Comparison of ENCODE assay signal across 1 cellular context in the genomic region with DNA sequence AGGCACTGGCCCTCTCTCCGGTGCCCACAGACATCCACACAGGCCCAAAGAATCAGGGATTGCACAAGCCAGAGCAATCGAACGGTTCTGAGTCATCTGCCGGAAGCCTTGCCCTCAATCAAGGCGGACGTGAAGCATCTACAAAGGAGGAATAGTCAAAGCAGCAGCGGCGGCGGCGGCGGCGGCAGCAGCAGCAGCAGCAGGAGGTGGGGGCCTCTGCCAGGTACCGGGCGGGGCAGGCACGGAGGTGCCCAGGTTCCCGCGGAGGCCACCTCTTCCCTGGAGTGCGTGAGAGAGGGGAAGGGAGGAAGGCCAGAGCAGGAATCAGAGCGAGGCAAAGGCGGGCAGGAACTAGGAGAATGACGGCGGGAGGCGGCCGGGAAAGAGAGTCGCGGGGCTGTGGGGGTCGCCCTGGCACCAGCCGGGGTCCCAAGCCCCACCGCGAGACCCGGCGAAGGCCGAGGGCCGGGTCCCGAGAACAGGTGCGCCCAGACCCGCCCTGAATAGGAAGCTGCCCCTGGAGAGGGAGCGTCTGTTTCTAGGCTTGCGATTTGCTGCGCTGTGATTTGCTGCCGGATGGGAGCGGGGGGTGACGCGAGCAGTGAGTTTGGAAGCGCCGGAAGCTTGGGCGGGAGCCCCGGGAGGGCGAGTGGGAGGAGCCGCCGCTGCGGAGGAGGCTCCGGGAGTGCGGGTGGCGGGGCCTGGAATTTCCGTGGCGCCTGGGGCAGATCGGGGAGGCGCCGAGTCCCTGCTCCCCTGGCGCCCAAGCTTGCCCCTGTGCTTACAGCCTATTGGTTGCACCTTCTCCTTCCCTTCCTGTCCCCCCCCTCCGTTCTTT.
TF ChIP-seq lines count a peak whose summit lies in the region.

A gene with protein sequence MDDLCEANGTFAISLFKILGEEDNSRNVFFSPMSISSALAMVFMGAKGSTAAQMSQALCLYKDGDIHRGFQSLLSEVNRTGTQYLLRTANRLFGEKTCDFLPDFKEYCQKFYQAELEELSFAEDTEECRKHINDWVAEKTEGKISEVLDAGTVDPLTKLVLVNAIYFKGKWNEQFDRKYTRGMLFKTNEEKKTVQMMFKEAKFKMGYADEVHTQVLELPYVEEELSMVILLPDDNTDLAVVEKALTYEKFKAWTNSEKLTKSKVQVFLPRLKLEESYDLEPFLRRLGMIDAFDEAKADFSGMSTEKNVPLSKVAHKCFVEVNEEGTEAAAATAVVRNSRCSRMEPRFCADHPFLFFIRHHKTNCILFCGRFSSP (plus strand): TSS at position 117 of the 838 bp plus-strand sequence. CDS start 8,228 bp downstream, outside the sequence.

TF ChIP-seq in HepG2, 621 proteins besides CTCF, POLR2A, EP300 and RAD21 (continued from another document and continues in another):
- TF ChIP-seq, protein P1, sequence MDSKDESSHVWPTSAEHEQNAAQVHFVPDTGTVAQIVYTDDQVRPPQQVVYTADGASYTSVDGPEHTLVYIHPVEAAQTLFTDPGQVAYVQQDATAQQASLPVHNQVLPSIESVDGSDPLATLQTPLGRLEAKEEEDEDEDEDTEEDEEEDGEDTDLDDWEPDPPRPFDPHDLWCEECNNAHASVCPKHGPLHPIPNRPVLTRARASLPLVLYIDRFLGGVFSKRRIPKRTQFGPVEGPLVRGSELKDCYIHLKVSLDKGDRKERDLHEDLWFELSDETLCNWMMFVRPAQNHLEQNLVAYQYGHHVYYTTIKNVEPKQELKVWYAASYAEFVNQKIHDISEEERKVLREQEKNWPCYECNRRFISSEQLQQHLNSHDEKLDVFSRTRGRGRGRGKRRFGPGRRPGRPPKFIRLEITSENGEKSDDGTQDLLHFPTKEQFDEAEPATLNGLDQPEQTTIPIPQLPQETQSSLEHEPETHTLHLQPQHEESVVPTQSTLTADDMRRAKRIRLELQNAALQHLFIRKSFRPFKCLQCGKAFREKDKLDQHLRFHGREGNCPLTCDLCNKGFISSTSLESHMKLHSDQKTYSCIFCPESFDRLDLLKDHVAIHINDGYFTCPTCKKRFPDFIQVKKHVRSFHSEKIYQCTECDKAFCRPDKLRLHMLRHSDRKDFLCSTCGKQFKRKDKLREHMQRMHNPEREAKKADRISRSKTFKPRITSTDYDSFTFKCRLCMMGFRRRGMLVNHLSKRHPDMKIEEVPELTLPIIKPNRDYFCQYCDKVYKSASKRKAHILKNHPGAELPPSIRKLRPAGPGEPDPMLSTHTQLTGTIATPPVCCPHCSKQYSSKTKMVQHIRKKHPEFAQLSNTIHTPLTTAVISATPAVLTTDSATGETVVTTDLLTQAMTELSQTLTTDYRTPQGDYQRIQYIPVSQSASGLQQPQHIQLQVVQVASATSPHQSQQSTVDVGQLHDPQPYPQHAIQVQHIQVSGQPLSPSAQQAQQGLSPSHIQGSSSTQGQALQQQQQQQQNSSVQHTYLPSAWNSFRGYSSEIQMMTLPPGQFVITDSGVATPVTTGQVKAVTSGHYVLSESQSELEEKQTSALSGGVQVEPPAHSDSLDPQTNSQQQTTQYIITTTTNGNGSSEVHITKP (CRISPR knock-in tag; IDR thresholded peaks at IDR 0.05; ENCODE audit: low read depth): no peak
- TF ChIP-seq, protein P2, sequence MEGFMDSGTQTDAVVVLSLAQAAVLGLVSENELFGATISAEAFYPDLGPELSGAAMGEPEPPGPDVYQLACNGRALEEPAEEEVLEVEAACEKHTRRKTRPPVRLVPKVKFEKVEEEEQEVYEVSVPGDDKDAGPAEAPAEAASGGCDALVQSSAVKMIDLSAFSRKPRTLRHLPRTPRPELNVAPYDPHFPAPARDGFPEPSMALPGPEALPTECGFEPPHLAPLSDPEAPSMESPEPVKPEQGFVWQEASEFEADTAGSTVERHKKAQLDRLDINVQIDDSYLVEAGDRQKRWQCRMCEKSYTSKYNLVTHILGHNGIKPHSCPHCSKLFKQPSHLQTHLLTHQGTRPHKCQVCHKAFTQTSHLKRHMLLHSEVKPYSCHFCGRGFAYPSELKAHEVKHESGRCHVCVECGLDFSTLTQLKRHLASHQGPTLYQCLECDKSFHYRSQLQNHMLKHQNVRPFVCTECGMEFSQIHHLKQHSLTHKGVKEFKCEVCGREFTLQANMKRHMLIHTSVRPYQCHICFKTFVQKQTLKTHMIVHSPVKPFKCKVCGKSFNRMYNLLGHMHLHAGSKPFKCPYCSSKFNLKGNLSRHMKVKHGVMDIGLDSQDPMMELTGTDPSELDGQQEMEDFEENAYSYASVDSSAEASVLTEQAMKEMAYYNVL (CRISPR knock-in tag; IDR thresholded peaks at IDR 0.05; ENCODE audit: borderline replicate concordance): no peak
- TF ChIP-seq, protein P3, sequence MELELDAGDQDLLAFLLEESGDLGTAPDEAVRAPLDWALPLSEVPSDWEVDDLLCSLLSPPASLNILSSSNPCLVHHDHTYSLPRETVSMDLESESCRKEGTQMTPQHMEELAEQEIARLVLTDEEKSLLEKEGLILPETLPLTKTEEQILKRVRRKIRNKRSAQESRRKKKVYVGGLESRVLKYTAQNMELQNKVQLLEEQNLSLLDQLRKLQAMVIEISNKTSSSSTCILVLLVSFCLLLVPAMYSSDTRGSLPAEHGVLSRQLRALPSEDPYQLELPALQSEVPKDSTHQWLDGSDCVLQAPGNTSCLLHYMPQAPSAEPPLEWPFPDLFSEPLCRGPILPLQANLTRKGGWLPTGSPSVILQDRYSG (CRISPR knock-in tag; IDR thresholded peaks at IDR 0.05): no peak
- no peak for TF ChIP-seq SSRP1 (CRISPR knock-in tag; IDR thresholded peaks at IDR 0.05)
- TF ChIP-seq, protein P4, sequence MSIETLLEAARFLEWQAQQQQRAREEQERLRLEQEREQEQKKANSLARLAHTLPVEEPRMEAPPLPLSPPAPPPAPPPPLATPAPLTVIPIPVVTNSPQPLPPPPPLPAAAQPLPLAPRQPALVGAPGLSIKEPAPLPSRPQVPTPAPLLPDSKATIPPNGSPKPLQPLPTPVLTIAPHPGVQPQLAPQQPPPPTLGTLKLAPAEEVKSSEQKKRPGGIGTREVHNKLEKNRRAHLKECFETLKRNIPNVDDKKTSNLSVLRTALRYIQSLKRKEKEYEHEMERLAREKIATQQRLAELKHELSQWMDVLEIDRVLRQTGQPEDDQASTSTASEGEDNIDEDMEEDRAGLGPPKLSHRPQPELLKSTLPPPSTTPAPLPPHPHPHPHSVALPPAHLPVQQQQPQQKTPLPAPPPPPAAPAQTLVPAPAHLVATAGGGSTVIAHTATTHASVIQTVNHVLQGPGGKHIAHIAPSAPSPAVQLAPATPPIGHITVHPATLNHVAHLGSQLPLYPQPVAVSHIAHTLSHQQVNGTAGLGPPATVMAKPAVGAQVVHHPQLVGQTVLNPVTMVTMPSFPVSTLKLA (IDR thresholded peaks at IDR 0.05): no peak
- TF ChIP-seq ZNF7 (CRISPR knock-in tag; IDR thresholded peaks at IDR 0.05): 0 out of 2 replicates have a peak, but pooled peaks have one; percentile 14
- TF ChIP-seq DR1 (CRISPR knock-in tag; IDR thresholded peaks at IDR 0.05): no peak
- no peak for TF ChIP-seq ASH2L (IDR thresholded peaks at IDR 0.05; ENCODE audit: insufficient read length, low read depth, low read length)
- no peak for TF ChIP-seq ZZZ3 (CRISPR knock-in tag; IDR thresholded peaks at IDR 0.05; ENCODE audit: borderline replicate concordance)
- TF ChIP-seq ZSCAN22 (CRISPR knock-in tag; IDR thresholded peaks at IDR 0.05): no peak
- TF ChIP-seq POLR2G (IDR thresholded peaks at IDR 0.05; ENCODE audit: low read depth, low read length): peak; percentile 79
- peak; percentile 41; the same call in 1 of the 2 replicates for TF ChIP-seq ZNF558 (CRISPR knock-in tag; IDR thresholded peaks at IDR 0.05; ENCODE audit: borderline replicate concordance)
- TF ChIP-seq HOXA9 (CRISPR knock-in tag; IDR thresholded peaks at IDR 0.05; ENCODE audit: borderline replicate concordance): no peak
- no peak for TF ChIP-seq ZFYVE20 (CRISPR knock-in tag; IDR thresholded peaks at IDR 0.05; ENCODE audit: borderline replicate concordance, low read depth)
- TF ChIP-seq ZNF780A (CRISPR knock-in tag; IDR thresholded peaks at IDR 0.05): no peak
- no peak for TF ChIP-seq ZNF253 (CRISPR knock-in tag; IDR thresholded peaks at IDR 0.05; ENCODE audit: borderline replicate concordance)
- TF ChIP-seq, protein P5, sequence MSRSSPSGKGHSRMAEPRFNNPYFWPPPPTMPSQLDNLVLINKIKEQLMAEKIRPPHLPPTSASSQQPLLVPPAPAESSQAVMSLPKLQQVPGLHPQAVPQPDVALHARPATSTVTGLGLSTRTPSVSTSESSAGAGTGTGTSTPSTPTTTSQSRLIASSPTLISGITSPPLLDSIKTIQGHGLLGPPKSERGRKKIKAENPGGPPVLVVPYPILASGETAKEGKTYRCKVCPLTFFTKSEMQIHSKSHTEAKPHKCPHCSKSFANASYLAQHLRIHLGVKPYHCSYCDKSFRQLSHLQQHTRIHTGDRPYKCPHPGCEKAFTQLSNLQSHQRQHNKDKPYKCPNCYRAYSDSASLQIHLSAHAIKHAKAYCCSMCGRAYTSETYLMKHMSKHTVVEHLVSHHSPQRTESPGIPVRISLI (CRISPR knock-in tag; IDR thresholded peaks at IDR 0.05; ENCODE audit: borderline replicate concordance): no peak
- TF ChIP-seq KDM5A (IDR thresholded peaks at IDR 0.05; ENCODE audit: borderline replicate concordance, low read length): no peak
- TF ChIP-seq RAD51 (IDR thresholded peaks at IDR 0.05; ENCODE audit: borderline replicate concordance): no peak
- TF ChIP-seq, protein P6, sequence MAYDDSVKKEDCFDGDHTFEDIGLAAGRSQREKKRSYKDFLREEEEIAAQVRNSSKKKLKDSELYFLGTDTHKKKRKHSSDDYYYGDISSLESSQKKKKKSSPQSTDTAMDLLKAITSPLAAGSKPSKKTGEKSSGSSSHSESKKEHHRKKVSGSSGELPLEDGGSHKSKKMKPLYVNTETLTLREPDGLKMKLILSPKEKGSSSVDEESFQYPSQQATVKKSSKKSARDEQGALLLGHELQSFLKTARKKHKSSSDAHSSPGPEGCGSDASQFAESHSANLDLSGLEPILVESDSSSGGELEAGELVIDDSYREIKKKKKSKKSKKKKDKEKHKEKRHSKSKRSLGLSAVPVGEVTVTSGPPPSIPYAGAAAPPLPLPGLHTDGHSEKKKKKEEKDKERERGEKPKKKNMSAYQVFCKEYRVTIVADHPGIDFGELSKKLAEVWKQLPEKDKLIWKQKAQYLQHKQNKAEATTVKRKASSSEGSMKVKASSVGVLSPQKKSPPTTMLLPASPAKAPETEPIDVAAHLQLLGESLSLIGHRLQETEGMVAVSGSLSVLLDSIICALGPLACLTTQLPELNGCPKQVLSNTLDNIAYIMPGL (CRISPR knock-in tag; IDR thresholded peaks at IDR 0.05; ENCODE audit: borderline replicate concordance in 1 of 2, low read depth in 1 of 2): peak in 1 of 2 experiments; percentile 60; a peak in 3 of 4 replicates
- TF ChIP-seq ATRX (CRISPR knock-in tag; IDR thresholded peaks at IDR 0.05; ENCODE audit: borderline replicate concordance): no peak
- peak; percentile 56 for TF ChIP-seq NR2C2 (CRISPR knock-in tag; IDR thresholded peaks at IDR 0.05; ENCODE audit: borderline replicate concordance)
- TF ChIP-seq ZSCAN31 (CRISPR knock-in tag; IDR thresholded peaks at IDR 0.05; ENCODE audit: low read depth): no peak
- no peak for TF ChIP-seq ZNF460 (CRISPR knock-in tag; IDR thresholded peaks at IDR 0.05; ENCODE audit: borderline replicate concordance)
- no peak for TF ChIP-seq MZF1 (CRISPR knock-in tag; IDR thresholded peaks at IDR 0.05; ENCODE audit: borderline replicate concordance)
- TF ChIP-seq, protein P7, sequence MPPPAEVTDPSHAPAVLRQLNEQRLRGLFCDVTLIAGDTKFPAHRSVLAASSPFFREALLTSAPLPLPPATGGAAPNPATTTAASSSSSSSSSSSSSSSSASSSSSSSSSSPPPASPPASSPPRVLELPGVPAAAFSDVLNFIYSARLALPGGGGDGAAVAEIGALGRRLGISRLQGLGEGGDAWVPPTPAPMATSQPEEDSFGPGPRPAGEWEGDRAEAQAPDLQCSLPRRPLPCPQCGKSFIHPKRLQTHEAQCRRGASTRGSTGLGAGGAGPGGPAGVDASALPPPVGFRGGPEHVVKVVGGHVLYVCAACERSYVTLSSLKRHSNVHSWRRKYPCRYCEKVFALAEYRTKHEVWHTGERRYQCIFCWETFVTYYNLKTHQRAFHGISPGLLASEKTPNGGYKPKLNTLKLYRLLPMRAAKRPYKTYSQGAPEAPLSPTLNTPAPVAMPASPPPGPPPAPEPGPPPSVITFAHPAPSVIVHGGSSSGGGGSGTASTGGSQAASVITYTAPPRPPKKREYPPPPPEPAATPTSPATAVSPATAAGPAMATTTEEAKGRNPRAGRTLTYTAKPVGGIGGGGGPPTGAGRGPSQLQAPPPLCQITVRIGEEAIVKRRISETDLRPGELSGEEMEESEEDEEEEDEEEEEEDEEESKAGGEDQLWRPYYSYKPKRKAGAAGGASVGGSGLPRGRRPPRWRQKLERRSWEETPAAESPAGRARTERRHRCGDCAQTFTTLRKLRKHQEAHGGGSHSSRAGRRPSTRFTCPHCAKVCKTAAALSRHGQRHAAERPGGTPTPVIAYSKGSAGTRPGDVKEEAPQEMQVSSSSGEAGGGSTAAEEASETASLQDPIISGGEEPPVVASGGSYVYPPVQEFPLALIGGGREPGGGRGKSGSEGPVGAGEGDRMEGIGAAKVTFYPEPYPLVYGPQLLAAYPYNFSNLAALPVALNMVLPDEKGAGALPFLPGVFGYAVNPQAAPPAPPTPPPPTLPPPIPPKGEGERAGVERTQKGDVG (CRISPR knock-in tag; IDR thresholded peaks at IDR 0.05; ENCODE audit: borderline replicate concordance): no peak
- TF ChIP-seq KLF12 (CRISPR knock-in tag; IDR thresholded peaks at IDR 0.05; ENCODE audit: borderline replicate concordance): peak; percentile 41; the same call in 1 of the 2 replicates
- TF ChIP-seq ZNF430 (CRISPR knock-in tag; IDR thresholded peaks at IDR 0.05): peak; percentile 69; the same call in 1 of the 2 replicates
- no peak for TF ChIP-seq ZNF484 (CRISPR knock-in tag; IDR thresholded peaks at IDR 0.05; ENCODE audit: borderline replicate concordance, low read depth)
- TF ChIP-seq GATAD1 (CRISPR knock-in tag; IDR thresholded peaks at IDR 0.05): peak; percentile 18; the same call in 1 of the 2 replicates
- no peak for TF ChIP-seq PLRG1 (conservative IDR thresholded peaks at IDR 0.05)
- no peak for TF ChIP-seq SALL1 (CRISPR knock-in tag; IDR thresholded peaks at IDR 0.05)
- peak in 1 of 2 experiments; percentile 45; a peak in 1 of 4 replicates for TF ChIP-seq KLF16 (CRISPR knock-in tag; IDR thresholded peaks at IDR 0.05)
- no peak for TF ChIP-seq CHD2 (IDR thresholded peaks at IDR 0.05; ENCODE audit: low read depth, low read length)
